ENCODE assay signal across 8 cellular contexts in the genomic region with DNA sequence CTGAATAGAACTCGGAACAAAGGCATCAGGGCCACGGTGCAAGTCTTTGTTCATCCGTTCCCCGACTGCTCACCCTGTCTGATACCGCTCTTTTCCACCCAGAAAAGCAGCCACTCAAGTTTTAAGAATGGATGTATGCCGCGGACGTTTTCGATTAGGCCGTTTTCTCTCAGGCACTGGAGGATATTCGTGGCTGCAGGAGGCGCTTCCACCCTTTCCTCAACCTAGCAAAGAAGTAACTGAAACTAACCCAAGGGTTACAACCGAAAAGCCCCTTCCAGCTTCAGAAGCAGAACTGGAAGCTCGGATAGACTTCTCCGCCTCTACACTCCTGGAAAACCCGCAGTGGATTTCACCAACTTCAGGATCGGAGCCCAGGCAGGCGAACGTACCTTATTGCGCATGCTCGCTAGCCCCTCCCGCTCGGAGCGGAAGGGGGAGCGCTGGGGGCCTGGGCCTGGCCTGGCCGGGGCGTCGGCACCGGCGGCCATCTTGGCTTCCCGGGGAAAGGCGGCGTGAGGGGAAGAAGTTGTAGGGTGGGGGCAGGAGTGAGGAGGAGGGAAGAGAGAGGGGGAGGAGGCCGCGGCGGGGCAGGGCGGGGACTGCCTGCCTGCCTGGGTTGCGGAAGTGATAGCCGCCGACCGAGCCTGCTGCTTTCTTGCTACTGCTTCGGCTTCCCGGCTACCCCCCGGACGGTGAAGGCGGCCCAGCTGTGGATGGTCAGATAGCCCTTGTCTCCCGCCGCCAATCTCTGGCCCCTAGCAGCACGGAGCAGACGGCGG. TPM values are rescaled to one million over a fixed set of nuclear protein-coding genes. Genes with fewer than 3 reads are reported as not detected.
A peak's percentile ranks its signal among the peaks of the same experiment; 100 is the strongest.
DNase-seq lines count a peak whose midpoint lies in the region; ATAC-seq and TF ChIP-seq lines count a peak whose summit lies in the region.

TSS of gene ACTR3 (plus strand) at position 619 of the 782 bp plus-strand sequence. CDS start 191 bp downstream, outside the sequence.

- peak within 1 kb of the TSS; percentile 68; the same call in 1 of the 2 replicates for H2AFZ ChIP-seq in SK-N-SH (ENCODE audit: low read depth)

- peak; percentile 21 for TF ChIP-seq CTCF in GM06990 (IDR thresholded peaks at IDR 0.05; ENCODE audit: insufficient read depth, low read length, poor library complexity, severe bottlenecking)
- no peak; the same call in 1 of the 2 replicates for TF ChIP-seq CTCF in SK-N-SH (IDR thresholded peaks at IDR 0.05)
- no peak for TF ChIP-seq CTCF in gastroesophageal sphincter (IDR thresholded peaks at IDR 0.05)
- peak; percentile 27 for TF ChIP-seq CTCF in neutrophil (IDR thresholded peaks at IDR 0.05)

- H3K79me2 ChIP-seq in SK-N-SH (ENCODE audit: insufficient read depth): peaks cover 80% of the 10 kb centered on the region

- H3K36me3 ChIP-seq in GM06990 (ENCODE audit: control insufficient read depth, insufficient read depth, low read length) (no peaks in the 10 kb centered on the region), SK-N-SH (replicated peaks in 1 of 2; ENCODE audit: control insufficient read depth in 1 of 2, insufficient read depth in 2 of 2, low read length in 1 of 2) (peaks cover 0 to 18% of the 10 kb centered on the region in 2 experiments), gastroesophageal sphincter (no peaks in the 10 kb centered on the region), neutrophil (peaks cover 8% of the 10 kb centered on the region)

- POLR2A ChIA-PET in SK-N-SH (lab: Yijun Ruan, JAX): interaction anchor here (0.6 to 1.0 kb wide), 3 partner anchors 131 to 507 kb away, joined by 3 to 6 read pairs (median 4); partner anchors contain the start of gene SLC35F5

- H3K9me3 ChIP-seq in SK-N-SH (no peaks in the 10 kb centered on the region), gastroesophageal sphincter (no peaks in the 10 kb centered on the region), neutrophil (no peaks in the 10 kb centered on the region)

- TF ChIP-seq RAD21 in SK-N-SH (IDR thresholded peaks at IDR 0.05; ENCODE audit: low read length): peak; percentile 24

- peaks cover 31% of the 10 kb centered on the region for H4K20me1 ChIP-seq in SK-N-SH (ENCODE audit: insufficient read depth)

- H3K4me1 ChIP-seq in SK-N-SH (ENCODE audit: control insufficient read depth in 1 of 2, insufficient read depth in 2 of 2, low read depth in 1 of 2, low read length in 1 of 2): peaks cover 16 to 33% of the 10 kb centered on the region in 2 experiments
- peaks cover 13 to 71% (median 14%) of the 10 kb centered on the region in 3 donors for H3K4me1 ChIP-seq in gastroesophageal sphincter
- peaks cover 63 to 75% of the 10 kb centered on the region in 2 experiments for H3K4me1 ChIP-seq in neutrophil (ENCODE audit: control insufficient read depth in 1 of 2, insufficient read depth in 1 of 2, low read depth in 1 of 2, low read length in 1 of 2)

- peak; percentile 53 for ATAC-seq in HG02571 (IDR thresholded peaks at IDR 0.05; ENCODE audit: unreplicated experiment)
- ATAC-seq in gastroesophageal sphincter: peak; percentile 96

- H3K4me2 ChIP-seq in SK-N-SH: peak within 1 kb of the TSS; percentile 81

- no peaks in the 10 kb centered on the region for H3K9me2 ChIP-seq in SK-N-SH

- DNase-seq in GM06990 (ENCODE audit: extremely low read depth, insufficient read length) (peak; percentile 99), NCI-H1048 (lab: John Stamatoyannopoulos, UW) (peak; percentile 97), SK-N-SH (peak; percentile 96), substantia nigra (lab: John Stamatoyannopoulos, UW) (peak; percentile 75 to 99 (median 96))
- peak; percentile 98 for DNase-seq in activated naive CD4-positive, alpha-beta T cell treated with anti-CD3 and anti-CD28 coated beads, Interleukin-2, amount 50 U/mL, for 16 hours

- CTCF ChIA-PET in SK-N-SH (lab: Yijun Ruan, JAX): interaction anchor here (1.3 kb wide), 1 partner anchor 18 kb away, joined by 3 read pairs; no protein-coding TSS in a partner anchor

- WGBS in SK-N-SH (ENCODE audit: low lambda C conversion rate): 1% methylated on average over 32 of the region's 51 CpGs
- WGBS in gastroesophageal sphincter (ENCODE audit: low coverage in 1 of 2), 2 donors: 0% methylated on average over 2 to 10 of the region's 51 CpGs

- H3K4me3 ChIP-seq in GM06990 (replicated peaks; ENCODE audit: low read depth, low read length) (peak within 1 kb of the TSS; percentile 97), SK-N-SH (ENCODE audit: low read depth in 2 of 2, low read length in 1 of 2) (peak within 1 kb of the TSS; percentile 87 to 90), gastroesophageal sphincter (peak within 1 kb of the TSS; percentile 71 to 95), neutrophil (ENCODE audit: low read depth in 1 of 2, low read length in 1 of 2) (peak within 1 kb of the TSS; percentile 88 to 98)

- peak within 1 kb of the TSS; percentile 92 to 99 for H3K27ac ChIP-seq in SK-N-SH (ENCODE audit: low read depth in 2 of 2, low read length in 1 of 2)
- peak within 1 kb of the TSS; percentile 94 to 100 (median 98) for H3K27ac ChIP-seq in gastroesophageal sphincter
- H3K27ac ChIP-seq in neutrophil: peak within 1 kb of the TSS; percentile 100
- peak within 1 kb of the TSS; percentile 95 for H3K27ac ChIP-seq in substantia nigra (ENCODE audit: low read depth, low read length, poor library complexity, severe bottlenecking)

- H3K9ac ChIP-seq in SK-N-SH: peak within 1 kb of the TSS; percentile 89

- peaks cover 26% of the 10 kb centered on the region for H3F3A ChIP-seq in SK-N-SH (replicated peaks; ENCODE audit: insufficient read depth)

- TF ChIP-seq POLR2A in gastroesophageal sphincter (IDR thresholded peaks at IDR 0.05): peak; percentile 59 to 63

- TF ChIP-seq EP300 in SK-N-SH (IDR thresholded peaks at IDR 0.05; ENCODE audit: borderline replicate concordance in 1 of 2, low read depth in 1 of 2, low read length in 1 of 2) (peak; percentile 46 to 76; a peak in 2 of 4 replicates), gastroesophageal sphincter (IDR thresholded peaks at IDR 0.05) (no peak)

- H3K27me3 ChIP-seq in GM06990 (replicated peaks; ENCODE audit: control insufficient read depth, insufficient read depth, low read length) (no peaks in the 10 kb centered on the region), SK-N-SH (ENCODE audit: insufficient read depth) (no peaks in the 10 kb centered on the region), gastroesophageal sphincter (no peaks in the 10 kb centered on the region), neutrophil (no peaks in the 10 kb centered on the region)

TF ChIP-seq in SK-N-SH, 30 proteins besides CTCF, POLR2A, EP300 and RAD21 (continues in another document):
- no peak; the same call in 1 of the 2 replicates for TF ChIP-seq GATA2 (CRISPR knock-in tag; IDR thresholded peaks at IDR 0.05)
- peak; percentile 70 for TF ChIP-seq MAX (IDR thresholded peaks at IDR 0.05; ENCODE audit: low read depth)
- TF ChIP-seq EZH2phosphoT487 (IDR thresholded peaks at IDR 0.05; ENCODE audit: borderline replicate concordance, low read depth): no peak
- TF ChIP-seq ELF1 (IDR thresholded peaks at IDR 0.05): peak; percentile 82
- peak; percentile 52; the same call in 1 of the 2 replicates for TF ChIP-seq TCF12 (IDR thresholded peaks at IDR 0.05)
- peak; percentile 58 for TF ChIP-seq GABPA (IDR thresholded peaks at IDR 0.05; ENCODE audit: low read depth)
- TF ChIP-seq CHD2 (IDR thresholded peaks at IDR 0.05; ENCODE audit: low read length, partially characterized antibody): peak; percentile 88
- no peak for TF ChIP-seq ZBTB33 (IDR thresholded peaks at IDR 0.05; ENCODE audit: borderline replicate concordance, low read depth)
- peak; percentile 37; the same call in 1 of the 2 replicates for TF ChIP-seq PBX3 (IDR thresholded peaks at IDR 0.05)
- TF ChIP-seq NRF1 (IDR thresholded peaks at IDR 0.05; ENCODE audit: low read depth, low read length): peak; percentile 63; the same call in 1 of the 2 replicates
- peak; percentile 99 for TF ChIP-seq TAF1 (IDR thresholded peaks at IDR 0.05; ENCODE audit: borderline replicate concordance, low read depth, low read length)

RNA-seq across cellular contexts. Expression of gene ACTR3, which starts in this region (rescaled TPM):
- 90.8 and 111 TPM in 2 replicates for polyA plus RNA-seq in SK-N-SH (2012; rRNA removed)
- 130 and 172 TPM in 2 replicates for polyA plus RNA-seq in SK-N-SH (2012; cell fraction: cytosol; rRNA removed)
- 35.2 and 85.3 TPM in 2 replicates for polyA plus RNA-seq in SK-N-SH (2012; cell fraction: nucleus; rRNA removed)
- total RNA-seq in gastroesophageal sphincter: 100 to 1,000 TPM; 181 to 266 (median 200) TPM

Comparison
In these comparisons a context has a peak if more than half of its experiments do, and no peak if none do; other contexts are left out.
1. Peak in every context shown above with its lines: DNase-seq, ATAC-seq, H3K4me3 ChIP-seq and H3K27ac ChIP-seq.
2. CTCF ChIP-seq: peak in GM06990 (single experiment) and neutrophil (single experiment); none in SK-N-SH (single experiment) and gastroesophageal sphincter (0 of 4).